Comparison of ENCODE assay signal across 1 cellular context in genomic region chr17:356671-357434, GRCh38.
TF ChIP-seq lines count a peak whose summit lies in the region.

No MANE protein-coding gene starts in this region.

TF ChIP-seq in SK-N-SH treated with all-trans-retinoic acid at 6 μM for 48 hours, 23 proteins besides CTCF, POLR2A, EP300 and RAD21 (continued from another document):
- TF ChIP-seq PATZ1 (CRISPR knock-in tag; IDR thresholded peaks at IDR 0.05; ENCODE audit: borderline replicate concordance) = no peak
- TF ChIP-seq ISL1 (CRISPR knock-in tag; IDR thresholded peaks at IDR 0.05) = peak; percentile 30; the same call in 1 of the 2 replicates
